In genomic region chr3:172673210-172673679, GRCh38 we compare ENCODE assay signal across 8 cellular contexts. TPM values are rescaled to one million over a fixed set of nuclear protein-coding genes. Genes with fewer than 3 reads are reported as not detected.
DNase-seq lines count a peak whose midpoint lies in the region; ATAC-seq and TF ChIP-seq lines count a peak whose summit lies in the region.

No MANE protein-coding gene starts in this region.

- DNase-seq in DMS114 treated with DMSO at 0.1 percent for 48 hours (lab: John Stamatoyannopoulos, UW; ENCODE audit: unreplicated experiment): peak; percentile 49
- peak; percentile 75 for DNase-seq in OCI-LY7 (ENCODE audit: low spot score)
- DNase-seq in activated T-cell treated with anti-CD3 and anti-CD28 coated beads for 1 hour (ENCODE audit: low read depth): peak; percentile 16
- peak; percentile 82 for DNase-seq in fibroblast of peridontal ligament (ENCODE audit: extremely low read depth)
- no peak for DNase-seq in retinal pigment epithelial cell (ENCODE audit: low read depth)

- no peak overlapping the region for H3K4me3 Mint-ChIP-seq in stimulated activated memory B cell treated with anti-CD40 and anti-IgM and Interleukin-4, amounts not matched to agents 10 μg/mL and 1 μg/mL and 100 μg/mL, for 72 hours

- H3K4me3 ChIP-seq in OCI-LY7 (ENCODE audit: low read depth, low read length, poor library complexity, severe bottlenecking) (no peak overlapping the region), retinal pigment epithelial cell (ENCODE audit: low read length) (no peak overlapping the region)

- no peak overlapping the region for H3K4me2 ChIP-seq in OCI-LY7 (ENCODE audit: low read length)

- TF ChIP-seq EP300 in Ishikawa (IDR thresholded peaks at IDR 0.05; ENCODE audit: borderline replicate concordance): no peak

- H3K9me3 Mint-ChIP-seq in stimulated activated memory B cell treated with anti-CD40 and anti-IgM and Interleukin-4, amounts not matched to agents 10 μg/mL and 1 μg/mL and 100 μg/mL, for 72 hours: no peaks in the 10 kb centered on the region

- H3K79me2 ChIP-seq in OCI-LY7 (ENCODE audit: insufficient read depth, low read depth, low read length): no peaks in the 10 kb centered on the region

- CTCF ChIA-PET in OCI-LY7 (lab: Charles Lee; ENCODE audit: unreplicated experiment): interaction anchor here (0.9 kb wide), 1 partner anchor 38 kb away, joined by 3 read pairs; the partner anchor contains the start of gene NCEH1

- ATAC-seq in GM21576 (IDR thresholded peaks at IDR 0.05; ENCODE audit: unreplicated experiment): peak; percentile 86
- ATAC-seq in stimulated activated memory B cell treated with anti-CD40 and anti-IgM and Interleukin-4, amounts not matched to agents 10 μg/mL and 1 μg/mL and 100 μg/mL, for 72 hours: no peak

- POLR2A ChIA-PET in OCI-LY7 (lab: Charles Lee): interaction anchor here (0.7 to 1.4 kb wide), 7 partner anchors 22 to 808 kb away, joined by 3 to 5 read pairs (median 4); partner anchors contain the start of genes ECT2 and NCEH1

- H3K27ac ChIP-seq in OCI-LY7 (ENCODE audit: low read depth, low read length, poor library complexity, severe bottlenecking): no peak overlapping the region

- H3K9me3 ChIP-seq in OCI-LY7 (ENCODE audit: low read length): no peaks in the 10 kb centered on the region

- no peak overlapping the region for H3K27ac Mint-ChIP-seq in stimulated activated memory B cell treated with anti-CD40 and anti-IgM and Interleukin-4, amounts not matched to agents 10 μg/mL and 1 μg/mL and 100 μg/mL, for 72 hours

- intact Hi-C loops in OCI-LY7 (cut with micrococcal nuclease; ENCODE audit: unreplicated experiment): loop anchor here (1.0 to 2.0 kb wide), 2 partner anchors 38 to 77 kb away; partner anchors contain the start of genes ECT2 and NCEH1

- no peaks in the 10 kb centered on the region for H3K4me1 ChIP-seq in OCI-LY7 (ENCODE audit: insufficient read depth, low read length, poor library complexity, severe bottlenecking)

- peaks cover 4% of the 10 kb centered on the region; the same call in 1 of the 2 replicates for H4K20me1 ChIP-seq in OCI-LY7 (ENCODE audit: insufficient read depth, low read length)

- no peaks in the 10 kb centered on the region for H3K36me3 ChIP-seq in OCI-LY7 (ENCODE audit: insufficient read depth, low read length)

- no peaks in the 10 kb centered on the region for H3K27me3 Mint-ChIP-seq in stimulated activated memory B cell treated with anti-CD40 and anti-IgM and Interleukin-4, amounts not matched to agents 10 μg/mL and 1 μg/mL and 100 μg/mL, for 72 hours

- no TSS peak for BruUV-seq in OCI-LY7 (replicated peaks; lab: Mats Ljungman, UMichigan)

- H2AFZ ChIP-seq in OCI-LY7 (ENCODE audit: low read length): no peak overlapping the region

- peaks cover under 1% of the 10 kb centered on the region for H3K36me3 Mint-ChIP-seq in stimulated activated memory B cell treated with anti-CD40 and anti-IgM and Interleukin-4, amounts not matched to agents 10 μg/mL and 1 μg/mL and 100 μg/mL, for 72 hours

- TF ChIP-seq CTCF in OCI-LY7 (conservative IDR thresholded peaks at IDR 0.05; ENCODE audit: low read length): peak; percentile 94
- peak; percentile 81 for TF ChIP-seq CTCF in retinal pigment epithelial cell (conservative IDR thresholded peaks at IDR 0.05; ENCODE audit: low read depth, low read length)

- H3K4me1 Mint-ChIP-seq in stimulated activated memory B cell treated with anti-CD40 and anti-IgM and Interleukin-4, amounts not matched to agents 10 μg/mL and 1 μg/mL and 100 μg/mL, for 72 hours: no peaks in the 10 kb centered on the region

- no peaks in the 10 kb centered on the region for H3K9me2 ChIP-seq in OCI-LY7 (ENCODE audit: insufficient read depth, low read length)

- peak; percentile 87 for TF ChIP-seq RAD21 in Ishikawa (IDR thresholded peaks at IDR 0.05; ENCODE audit: low read depth)

TF ChIP-seq in Ishikawa, 13 proteins besides CTCF, POLR2A, EP300 and RAD21:
- no peak for TF ChIP-seq NFIC (IDR thresholded peaks at IDR 0.05)
- TF ChIP-seq CEBPB (IDR thresholded peaks at IDR 0.05): peak; percentile 71

RNA-seq across cellular contexts. Expression of gene NCEH1, which starts 37.6 kb away (rescaled TPM):
- total RNA-seq in OCI-LY7 (2014; rRNA removed; shearing (Covaris generic)): 2.3 and 2.7 TPM in 2 replicates
- total RNA-seq in OCI-LY7 (2022): 7.8 and 8.2 TPM in 2 replicates
